Comparison of ENCODE assay signal across 8 cellular contexts in the genomic region with DNA sequence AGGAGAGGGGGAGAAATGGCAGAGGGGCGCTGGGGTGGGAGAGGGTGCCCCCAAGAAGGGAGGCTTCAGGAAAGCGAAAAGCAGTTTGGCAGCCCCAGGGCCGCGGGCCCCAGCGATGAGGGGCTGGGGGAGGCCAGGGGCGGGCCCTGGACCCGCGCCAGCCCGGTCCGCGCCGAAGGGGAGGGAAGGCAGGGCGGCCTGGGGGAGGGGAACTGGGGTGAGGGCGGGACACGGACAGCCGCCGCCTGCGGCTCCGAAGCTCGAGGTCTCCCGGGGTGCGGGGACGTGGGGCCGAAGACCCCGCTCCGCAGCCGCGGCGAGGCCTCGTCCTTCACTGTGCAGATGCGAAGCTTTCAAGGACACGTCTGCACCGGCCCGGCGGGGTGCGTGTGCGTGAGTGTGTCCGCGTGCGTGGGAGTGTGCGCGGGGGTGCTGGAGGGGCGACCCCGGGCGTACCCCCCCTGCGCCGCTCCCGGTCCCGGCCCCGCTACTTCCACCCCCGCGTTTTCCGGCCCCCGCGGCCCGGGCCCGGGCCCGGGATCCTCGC. TPM values are rescaled to one million over a fixed set of nuclear protein-coding genes. Genes with fewer than 3 reads are reported as not detected.
DNase-seq lines count a peak whose midpoint lies in the region; ATAC-seq and TF ChIP-seq lines count a peak whose summit lies in the region.

No MANE protein-coding gene starts in this region.

- peaks cover 16% of the 10 kb centered on the region for H3K27me3 ChIP-seq in OCI-LY3 (ENCODE audit: low read depth, low read length)
- no peaks in the 10 kb centered on the region for H3K27me3 ChIP-seq in upper lobe of right lung

- H3K36me3 ChIP-seq in OCI-LY3 (replicated peaks; ENCODE audit: low read depth, low read length) (no peaks in the 10 kb centered on the region), upper lobe of right lung (no peaks in the 10 kb centered on the region)

- peaks cover 6% of the 10 kb centered on the region; the same call in 1 of the 2 replicates for H3K4me1 ChIP-seq in OCI-LY3 (ENCODE audit: low read length)
- peaks cover 19% of the 10 kb centered on the region for H3K4me1 ChIP-seq in upper lobe of right lung

- no peaks in the 10 kb centered on the region for H3K36me3 Mint-ChIP-seq in chondrocyte (ENCODE audit: low read depth)
- peaks cover 3% of the 10 kb centered on the region for H3K36me3 Mint-ChIP-seq in mesothelial cell of epicardium

- no peak overlapping the region for H2AFZ ChIP-seq in OCI-LY3 (ENCODE audit: low read depth, low read length)

- no peaks in the 10 kb centered on the region for H3K9me3 ChIP-seq in OCI-LY3 (ENCODE audit: insufficient read depth, low read length)
- H3K9me3 ChIP-seq in upper lobe of right lung: no peaks in the 10 kb centered on the region

- H3K9ac ChIP-seq in OCI-LY3 (ENCODE audit: low read length): no peak overlapping the region

- peak; percentile 5 for ATAC-seq in upper lobe of right lung
- no peak for ATAC-seq in GM19463 (IDR thresholded peaks at IDR 0.05; ENCODE audit: unreplicated experiment)
- ATAC-seq in GM21423 (IDR thresholded peaks at IDR 0.05; ENCODE audit: unreplicated experiment): no peak

- H3K27ac Mint-ChIP-seq in chondrocyte (ENCODE audit: unreplicated experiment) (no peak overlapping the region), mesothelial cell of epicardium (no peak overlapping the region)

- no peaks in the 10 kb centered on the region for H3K9me3 Mint-ChIP-seq in chondrocyte (ENCODE audit: low read depth)
- H3K9me3 Mint-ChIP-seq in mesothelial cell of epicardium: no peaks in the 10 kb centered on the region

- H3K4me3 ChIP-seq in OCI-LY3 (ENCODE audit: low read length): peak overlapping the region; percentile 61
- H3K4me3 ChIP-seq in upper lobe of right lung: peak overlapping the region; percentile 70

- TF ChIP-seq CTCF in OCI-LY3 (IDR thresholded peaks at IDR 0.05; ENCODE audit: low read depth, low read length) (no peak), chondrocyte (IDR thresholded peaks at IDR 0.05) (no peak), mesothelial cell of epicardium (IDR thresholded peaks at IDR 0.05; ENCODE audit: unreplicated experiment) (no peak), upper lobe of right lung (IDR thresholded peaks at IDR 0.05) (no peak)

- H4K20me1 ChIP-seq in OCI-LY3 (ENCODE audit: insufficient read depth, low read length): peaks cover 40% of the 10 kb centered on the region

- DNase-seq in NCI-H1417 (lab: John Stamatoyannopoulos, UW): peak; percentile 57 to 86 (median 86)
- DNase-seq in NCI-H1417 treated with DMSO at 0.1 percent for 48 hours (lab: John Stamatoyannopoulos, UW): no peak
- DNase-seq in chondrocyte (ENCODE audit: low spot score): no peak
- DNase-seq in mesothelial cell of epicardium (ENCODE audit: low spot score in 2 of 2, unreplicated experiment in 2 of 2): peak in 1 of 2 experiments; percentile 65
- no peak for DNase-seq in upper lobe of right lung

- H3K27ac ChIP-seq in OCI-LY3 (ENCODE audit: low read length) (no peak overlapping the region), upper lobe of right lung (peak overlapping the region; percentile 47)

- intact Hi-C loops in upper lobe of right lung (cut with DNase I): no loop called here

- H3K4me2 ChIP-seq in OCI-LY3 (ENCODE audit: low read length): peak overlapping the region; percentile 46

- no peaks in the 10 kb centered on the region for H3K79me2 ChIP-seq in OCI-LY3 (ENCODE audit: low read length)

- H3K4me3 Mint-ChIP-seq in chondrocyte (ENCODE audit: unreplicated experiment): peak overlapping the region; percentile 58
- H3K4me3 Mint-ChIP-seq in mesothelial cell of epicardium: peak overlapping the region; percentile 73

- no peaks in the 10 kb centered on the region for H3K4me1 Mint-ChIP-seq in chondrocyte (ENCODE audit: low read depth)
- peaks cover 34% of the 10 kb centered on the region for H3K4me1 Mint-ChIP-seq in mesothelial cell of epicardium

- no peaks in the 10 kb centered on the region for H3K27me3 Mint-ChIP-seq in chondrocyte (ENCODE audit: low read depth)
- H3K27me3 Mint-ChIP-seq in mesothelial cell of epicardium (ENCODE audit: low read depth): no peaks in the 10 kb centered on the region

RNA-seq across cellular contexts. Expression of a gene that starts 1.3 kb away (rescaled TPM):
- total RNA-seq in chondrocyte (43.9 to 56.7 TPM (median 45.4 TPM) in 3 replicates), mesothelial cell of epicardium (210 to 219 TPM (median 215 TPM) in 3 replicates), upper lobe of right lung (31.3 TPM)

Comparison
In these comparisons a context has a peak if more than half of its experiments do, and no peak if none do; other contexts are left out.
1. DNase-seq: peak in NCI-H1417 (3 of 3); none in NCI-H1417 treated with DMSO at 0.1 percent for 48 hours (single experiment), chondrocyte (single experiment) and upper lobe of right lung (single experiment).